Comparison of ENCODE assay signal across 23 cellular contexts in the genomic region with DNA sequence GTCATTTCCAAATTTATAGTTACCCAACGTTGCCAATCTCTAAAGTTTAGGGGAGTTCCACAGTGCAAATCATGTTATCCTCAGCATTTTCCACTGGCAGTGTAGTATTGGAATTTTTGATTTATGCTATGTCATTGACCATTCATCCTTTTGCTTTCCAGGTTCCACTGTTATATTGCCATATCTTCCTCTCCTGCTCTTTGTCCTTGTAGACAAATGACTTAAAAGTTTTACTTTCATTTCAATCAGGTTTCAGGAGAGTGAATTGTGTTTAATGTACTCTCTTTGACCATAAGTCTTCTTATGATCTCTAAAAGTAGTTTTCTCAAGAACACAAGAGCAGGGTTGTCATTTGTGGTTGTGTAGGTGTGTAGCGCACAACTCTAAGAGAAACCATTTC.
"Had no signal": no experiment of that assay in that cellular context is flagged by ENCODE, and none has a peak within 500 bp of the region (broad histone marks: within the 10 kb centered on the region; RNA-seq: fewer than 3 reads in every experiment).

No MANE protein-coding gene starts in this region.

- H3K9me3 ChIP-seq: vagina had no signal

- DNase-seq: activated CD4-positive, alpha-beta T cell treated with anti-CD3 and anti-CD28 coated beads for 4 hours; activated CD8-positive, alpha-beta T cell treated with anti-CD3 and anti-CD28 coated beads for 36 hours; activated gamma-delta T cell treated with Interleukin-2 at 50 U/mL for 16 hours; activated T-cell treated with anti-CD3 and anti-CD28 coated beads, Interleukin-2, amount 50 U/mL, for 24 hours; amniotic stem cell; effector CD8-positive, alpha-beta T cell; heart left ventricle; kidney; occipital lobe; retina; stimulated activated CD4-positive, alpha-beta T cell treated with anti-CD3 and anti-CD28 coated beads, Interleukin-1b, Interleukin-23, amount 100 ng/mL, for 48 hours; stimulated activated CD8-positive, alpha-beta memory T cell treated with anti-CD3 and anti-CD28 coated beads, Interleukin-4, amount 100 ng/mL, for 48 hours; stimulated activated naive CD4-positive, alpha-beta T cell treated with Interleukin-2 at 50 U/mL for 16 hours; T-helper 17 cell had no signal

- H3K27me3 Mint-ChIP-seq: dendritic cell treated with granulocyte-macrophage colony-stimulating factor and Interleukin-4, amounts not matched to agents 40 ng/mL and 50 ng/mL, for 4 days had no signal

- H3K36me3 ChIP-seq: cardiac muscle cell, gastroesophageal sphincter, heart left ventricle, tibial nerve, vagina had no signal

- H3K4me1 Mint-ChIP-seq: T-helper 17 cell had no signal

- H3K27ac ChIP-seq: cardiac muscle cell, gastroesophageal sphincter, heart left ventricle, tibial nerve, vagina had no signal

- ATAC-seq: activated CD8-positive, alpha-beta T cell treated with anti-CD3 and anti-CD28 coated beads for 36 hours; activated naive CD4-positive, alpha-beta T cell treated with anti-CD3 and anti-CD28 coated beads, Interleukin-2, amount 50 U/mL, for 72 hours; esophagus mucosa; gastroesophageal sphincter; heart left ventricle; left lobe of liver; T-helper 17 cell had no signal

- H3K27ac Mint-ChIP-seq: activated CD8-positive, alpha-beta T cell treated with anti-CD3 and anti-CD28 coated beads for 36 hours; activated T-cell treated with anti-CD3 and anti-CD28 coated beads, Interleukin-2, amount 50 U/mL, for 24 hours; dendritic cell treated with granulocyte-macrophage colony-stimulating factor and Interleukin-4, amounts not matched to agents 40 ng/mL and 50 ng/mL, for 4 days; T-helper 17 cell had no signal

- H3K4me1 ChIP-seq: gastroesophageal sphincter, heart left ventricle, tibial nerve, vagina had no signal

- H3K4me3 Mint-ChIP-seq: activated CD8-positive, alpha-beta T cell treated with anti-CD3 and anti-CD28 coated beads for 36 hours; activated T-cell treated with anti-CD3 and anti-CD28 coated beads, Interleukin-2, amount 50 U/mL, for 24 hours; dendritic cell treated with granulocyte-macrophage colony-stimulating factor and Interleukin-4, amounts not matched to agents 40 ng/mL and 50 ng/mL, for 4 days; T-helper 17 cell had no signal

- H3K4me3 ChIP-seq: cardiac muscle cell, gastroesophageal sphincter, heart left ventricle, lung, tibial nerve, vagina had no signal

- H3K27me3 ChIP-seq: cardiac muscle cell, gastroesophageal sphincter, heart left ventricle, tibial nerve, vagina had no signal
